22 cellular contexts compared by ENCODE assay signal in the genomic region with DNA sequence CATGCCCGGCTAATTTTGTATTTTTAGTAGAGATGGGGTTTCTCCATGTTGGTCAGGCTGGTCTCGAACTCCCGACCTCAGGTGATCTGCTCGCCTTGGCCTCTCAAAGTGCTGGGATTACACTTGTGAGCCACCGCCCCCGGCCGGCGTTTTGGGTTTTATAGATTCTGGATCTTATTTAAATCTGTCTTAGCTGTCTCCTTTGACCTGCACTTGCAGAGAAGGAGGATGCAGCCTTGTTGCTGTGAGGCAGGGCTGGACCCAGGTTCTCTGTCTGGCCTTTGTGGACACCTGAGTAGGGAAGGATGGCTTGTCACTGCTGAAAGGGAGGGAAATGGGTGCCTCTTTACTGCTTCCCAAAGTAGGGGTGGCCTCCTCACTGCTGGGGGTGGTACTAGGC.
"Had no signal": no experiment of that assay in that cellular context is flagged by ENCODE, and none has a peak within 500 bp of the region (broad histone marks: within the 10 kb centered on the region; RNA-seq: fewer than 3 reads in every experiment).

No MANE protein-coding gene starts in this region.

- H3K4me1 Mint-ChIP-seq: activated CD4-positive, alpha-beta memory T cell treated with anti-CD3 and anti-CD28 coated beads, Interleukin-2, amount 10 ng/mL, durations not matched to agents 7 days and 5 days; activated naive CD4-positive, alpha-beta T cell treated with anti-CD3 and anti-CD28 coated beads, Interleukin-2, amount 50 U/mL, for 24 hours; activated naive CD8-positive, alpha-beta T cell treated with anti-CD3 and anti-CD28 coated beads, Interleukin-2, amount 50 U/mL, for 24 hours had no signal

- H3K27ac ChIP-seq: parathyroid adenoma, right atrium auricular region had no signal

- ATAC-seq: activated naive CD8-positive, alpha-beta T cell treated with anti-CD3 and anti-CD28 coated beads, Interleukin-2, amount 50 U/mL, for 24 hours; left colon; naive thymus-derived CD4-positive, alpha-beta T cell; WTC11 had no signal

- H3K79me2 ChIP-seq: parathyroid adenoma had no signal

- H3K4me3 ChIP-seq: right atrium auricular region had no signal

- H3K36me3 ChIP-seq: right atrium auricular region had no signal

- H3K9me3 ChIP-seq: right atrium auricular region had no signal

- H3K9ac ChIP-seq: parathyroid adenoma had no signal

- H3K4me1 ChIP-seq: parathyroid adenoma, right atrium auricular region had no signal

- H3K27ac Mint-ChIP-seq: activated CD4-positive, alpha-beta memory T cell treated with anti-CD3 and anti-CD28 coated beads, Interleukin-2, amount 10 ng/mL, durations not matched to agents 7 days and 5 days; activated CD4-positive, alpha-beta T cell treated with anti-CD3 and anti-CD28 coated beads, Interleukin-2, amount 10 ng/mL, durations not matched to agents 7 days and 5 days; activated naive CD4-positive, alpha-beta T cell treated with anti-CD3 and anti-CD28 coated beads, Interleukin-2, amount 50 U/mL, for 24 hours; activated naive CD8-positive, alpha-beta T cell treated with anti-CD3 and anti-CD28 coated beads, Interleukin-2, amount 50 U/mL, for 24 hours; activated T-cell treated with anti-CD3 and anti-CD28 coated beads, Interleukin-2, amount 50 U/mL, for 24 hours; mesothelial cell of epicardium; naive thymus-derived CD4-positive, alpha-beta T cell; WTC11 had no signal

- H3K27me3 ChIP-seq: right atrium auricular region had no signal

- H3K9me3 Mint-ChIP-seq: activated CD4-positive, alpha-beta memory T cell treated with anti-CD3 and anti-CD28 coated beads, Interleukin-2, amount 10 ng/mL, durations not matched to agents 7 days and 5 days; activated CD4-positive, alpha-beta T cell treated with anti-CD3 and anti-CD28 coated beads, Interleukin-2, amount 10 ng/mL, durations not matched to agents 7 days and 5 days; activated naive CD4-positive, alpha-beta T cell treated with anti-CD3 and anti-CD28 coated beads, Interleukin-2, amount 50 U/mL, for 24 hours; activated naive CD8-positive, alpha-beta T cell treated with anti-CD3 and anti-CD28 coated beads, Interleukin-2, amount 50 U/mL, for 24 hours; activated T-cell treated with anti-CD3 and anti-CD28 coated beads, Interleukin-2, amount 50 U/mL, for 24 hours; central memory CD8-positive, alpha-beta T cell had no signal

- H2AFZ ChIP-seq: parathyroid adenoma had no signal

- DNase-seq: activated CD4-positive, alpha-beta memory T cell treated with anti-CD3 and anti-CD28 coated beads, Interleukin-2, amount 10 ng/mL, durations not matched to agents 7 days and 5 days; activated CD4-positive, alpha-beta T cell treated with anti-CD3 and anti-CD28 coated beads for 1 hour; activated CD4-positive, alpha-beta T cell treated with anti-CD3 and anti-CD28 coated beads, Interleukin-2, amount 10 ng/mL, durations not matched to agents 7 days and 5 days; activated CD8-positive, alpha-beta memory T cell treated with anti-CD3 and anti-CD28 coated beads, Interleukin-2, amount 50 U/mL, for 48 hours; activated naive CD8-positive, alpha-beta T cell treated with anti-CD3 and anti-CD28 coated beads, Interleukin-2, amount 50 U/mL, for 24 hours; activated T-cell treated with anti-CD3 and anti-CD28 coated beads, Interleukin-2, amount 50 U/mL, for 24 hours; amygdala; effector CD8-positive, alpha-beta T cell; glutamatergic neuron; left colon; mammary epithelial cell; naive thymus-derived CD4-positive, alpha-beta T cell; occipital lobe; stimulated activated CD4-positive, alpha-beta T cell treated with anti-CD3 and anti-CD28 coated beads, Interleukin-2, amount 100 ng/mL, for 48 hours; stimulated activated naive CD4-positive, alpha-beta T cell treated with Interleukin-2 at 50 U/mL for 16 hours; T-helper 2 cell had no signal

- H3K4me3 Mint-ChIP-seq: activated CD4-positive, alpha-beta memory T cell treated with anti-CD3 and anti-CD28 coated beads, Interleukin-2, amount 10 ng/mL, durations not matched to agents 7 days and 5 days; activated CD4-positive, alpha-beta T cell treated with anti-CD3 and anti-CD28 coated beads, Interleukin-2, amount 10 ng/mL, durations not matched to agents 7 days and 5 days; activated naive CD4-positive, alpha-beta T cell treated with anti-CD3 and anti-CD28 coated beads, Interleukin-2, amount 50 U/mL, for 24 hours; activated naive CD8-positive, alpha-beta T cell treated with anti-CD3 and anti-CD28 coated beads, Interleukin-2, amount 50 U/mL, for 24 hours; activated T-cell treated with anti-CD3 and anti-CD28 coated beads, Interleukin-2, amount 50 U/mL, for 24 hours; central memory CD8-positive, alpha-beta T cell; mesothelial cell of epicardium; naive thymus-derived CD4-positive, alpha-beta T cell; WTC11 had no signal

- H3K36me3 Mint-ChIP-seq: activated naive CD4-positive, alpha-beta T cell treated with anti-CD3 and anti-CD28 coated beads, Interleukin-2, amount 50 U/mL, for 24 hours; mesothelial cell of epicardium; naive thymus-derived CD4-positive, alpha-beta T cell; WTC11 had no signal
